ENCODE assay signal across 8 cellular contexts in the genomic region with DNA sequence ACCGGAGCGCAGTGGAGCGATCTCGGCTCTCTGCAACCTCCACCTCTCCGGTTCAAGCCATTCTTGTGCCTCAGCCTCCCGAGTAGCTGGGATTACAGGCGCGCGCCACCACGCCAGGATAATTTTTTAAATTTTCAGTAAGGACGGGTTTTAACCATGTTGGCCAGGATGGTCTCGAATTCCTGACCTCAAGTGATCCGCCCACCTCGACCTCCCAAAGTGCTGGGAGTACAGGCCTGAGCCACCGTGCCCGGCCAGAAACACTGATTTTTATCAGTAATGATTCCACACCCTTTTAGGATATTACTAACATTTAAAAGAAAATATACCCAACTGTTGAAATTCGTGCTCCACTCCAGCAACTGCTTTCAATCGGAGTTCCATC. TPM values are rescaled to one million over a fixed set of nuclear protein-coding genes. Genes with fewer than 3 reads are reported as not detected.
DNase-seq lines count a peak whose midpoint lies in the region; ATAC-seq lines count a peak whose summit lies in the region.

No MANE protein-coding gene starts in this region.

- H3K4me3 ChIP-seq in HUES6 (ENCODE audit: low read depth, low read length): peak overlapping the region; percentile 87

- peaks cover 10 to 28% (median 10%) of the 10 kb centered on the region in 3 donors for H3K27me3 Mint-ChIP-seq in immature natural killer cell (ENCODE audit: low read depth in 3 of 3)
- peaks cover 29% of the 10 kb centered on the region for H3K27me3 Mint-ChIP-seq in stimulated activated naive CD8-positive, alpha-beta T cell treated with anti-CD3 and anti-CD28 coated beads, Interleukin-15, amount 100 ng/mL, for 72 hours

- H3K27ac ChIP-seq in HUES6 (ENCODE audit: low read depth, low read length): no peak overlapping the region

- peaks cover 12 to 25% of the 10 kb centered on the region in 2 donors for H3K36me3 Mint-ChIP-seq in activated naive CD4-positive, alpha-beta T cell treated with anti-CD3 and anti-CD28 coated beads, Interleukin-2, amount 50 U/mL, for 72 hours
- peaks cover 0 to 8% (median 7%) of the 10 kb centered on the region in 3 donors for H3K36me3 Mint-ChIP-seq in immature natural killer cell

- H3K4me1 Mint-ChIP-seq in immature natural killer cell: peaks cover 11 to 16% of the 10 kb centered on the region in 2 donors
- H3K4me1 Mint-ChIP-seq in stimulated activated naive CD8-positive, alpha-beta T cell treated with anti-CD3 and anti-CD28 coated beads, Interleukin-15, amount 100 ng/mL, for 72 hours: peaks cover 22% of the 10 kb centered on the region

- ATAC-seq in activated naive CD4-positive, alpha-beta T cell treated with anti-CD3 and anti-CD28 coated beads, Interleukin-2, amount 50 U/mL, for 72 hours: no peak
- no peak for ATAC-seq in stimulated activated naive CD8-positive, alpha-beta T cell treated with anti-CD3 and anti-CD28 coated beads, Interleukin-15, amount 100 ng/mL, for 72 hours

- peaks cover 10% of the 10 kb centered on the region; the same call in 1 of the 2 replicates for H3K4me1 ChIP-seq in HUES6 (ENCODE audit: control insufficient read depth, insufficient read depth, low read length)

- peak overlapping the region in 4 of 5 donors; percentile 24 to 75 (median 48) for H3K4me3 Mint-ChIP-seq in immature natural killer cell
- peak overlapping the region; percentile 85 to 88 for H3K4me3 Mint-ChIP-seq in stimulated activated naive CD8-positive, alpha-beta T cell treated with anti-CD3 and anti-CD28 coated beads, Interleukin-15, amount 100 ng/mL, for 72 hours

- DNase-seq in activated naive CD4-positive, alpha-beta T cell treated with anti-CD3 and anti-CD28 coated beads, Interleukin-2, amount 50 U/mL, for 72 hours (ENCODE audit: low spot score in 2 of 2): no peak
- DNase-seq in immature natural killer cell (no peak), KG1 (lab: John Stamatoyannopoulos, UW) (no peak), SKM-1 treated with dmso at 0.1 percent for 144 hours (lab: John Stamatoyannopoulos, UW; ENCODE audit: unreplicated experiment) (no peak), NCI-H1694 (lab: John Stamatoyannopoulos, UW) (no peak)
- DNase-seq in stimulated activated naive CD8-positive, alpha-beta T cell treated with anti-CD3 and anti-CD28 coated beads, Interleukin-15, amount 100 ng/mL, for 72 hours: no peak
- no peak for DNase-seq in activated CD4-positive, CD25-positive, alpha-beta regulatory T cell treated with anti-CD3 and anti-CD28 coated beads, Interleukin-2, amount 50 U/mL, for 72 hours

- H3K9me3 Mint-ChIP-seq in activated naive CD4-positive, alpha-beta T cell treated with anti-CD3 and anti-CD28 coated beads, Interleukin-2, amount 50 U/mL, for 72 hours: peaks cover 3 to 8% of the 10 kb centered on the region in 2 donors
- H3K9me3 Mint-ChIP-seq in immature natural killer cell: peaks cover 0 to 23% (median 11%) of the 10 kb centered on the region in 6 donors
- H3K9me3 Mint-ChIP-seq in stimulated activated naive CD8-positive, alpha-beta T cell treated with anti-CD3 and anti-CD28 coated beads, Interleukin-15, amount 100 ng/mL, for 72 hours: peaks cover 0 to 10% of the 10 kb centered on the region in 2 donors

- peak overlapping the region; percentile 46 for H3K9ac ChIP-seq in HUES6 (ENCODE audit: low read length)

- H3K27me3 ChIP-seq in HUES6 (ENCODE audit: control insufficient read depth, insufficient read depth, low read length): peaks cover 8% of the 10 kb centered on the region

- H3K36me3 ChIP-seq in HUES6 (ENCODE audit: control insufficient read depth, insufficient read depth, low read length): no peaks in the 10 kb centered on the region

- 0 out of 2 replicates have a peak, but pooled peaks cover 3% of the 10 kb centered on the region for H3K9me3 ChIP-seq in HUES6 (ENCODE audit: control insufficient read depth, insufficient read depth, low read depth, low read length)

- peak overlapping the region; percentile 58 to 65 for H3K27ac Mint-ChIP-seq in activated naive CD4-positive, alpha-beta T cell treated with anti-CD3 and anti-CD28 coated beads, Interleukin-2, amount 50 U/mL, for 72 hours
- no peak overlapping the region for H3K27ac Mint-ChIP-seq in immature natural killer cell
- peak overlapping the region in 1 of 2 donors; percentile 58 for H3K27ac Mint-ChIP-seq in stimulated activated naive CD8-positive, alpha-beta T cell treated with anti-CD3 and anti-CD28 coated beads, Interleukin-15, amount 100 ng/mL, for 72 hours

RNA-seq across cellular contexts. Expression of a gene that starts 0.5 kb away (rescaled TPM):
- total RNA-seq in activated naive CD4-positive, alpha-beta T cell treated with anti-CD3 and anti-CD28 coated beads, Interleukin-2, amount 50 U/mL, for 72 hours: under 1 TPM; 0.14 to 0.52 TPM
- not detected for polyA plus RNA-seq in immature natural killer cell

Comparison
In these comparisons a context has a peak if more than half of its experiments do, and no peak if none do; other contexts are left out.
1. H3K27ac Mint-ChIP-seq: peak in activated naive CD4-positive, alpha-beta T cell treated with anti-CD3 and anti-CD28 coated beads, Interleukin-2, amount 50 U/mL, for 72 hours (2 of 2); none in immature natural killer cell (0 of 6).